Comparison of ENCODE assay signal across 7 cellular contexts in genomic region chr11:3642071-3642951, GRCh38. TPM values are rescaled to one million over a fixed set of nuclear protein-coding genes. Genes with fewer than 3 reads are reported as not detected.
DNase-seq lines count a peak whose midpoint lies in the region; ATAC-seq and TF ChIP-seq lines count a peak whose summit lies in the region.

No MANE protein-coding gene starts in this region.

- H3K36me3 Mint-ChIP-seq in activated CD8-positive, alpha-beta T cell treated with anti-CD3 and anti-CD28 coated beads for 36 hours (ENCODE audit: low read depth): no peaks in the 10 kb centered on the region

- ATAC-seq in activated CD8-positive, alpha-beta T cell treated with anti-CD3 and anti-CD28 coated beads for 36 hours: peak; percentile 89
- peak; percentile 96 for ATAC-seq in lower lobe of right lung

- peak overlapping the region; percentile 44 for H3K4me3 Mint-ChIP-seq in activated CD8-positive, alpha-beta T cell treated with anti-CD3 and anti-CD28 coated beads for 36 hours

- H3K4me1 ChIP-seq in lower lobe of right lung: peaks cover 19% of the 10 kb centered on the region

- H3K27me3 Mint-ChIP-seq in activated CD8-positive, alpha-beta T cell treated with anti-CD3 and anti-CD28 coated beads for 36 hours: peaks cover 43% of the 10 kb centered on the region

- H3K9me3 Mint-ChIP-seq in activated CD8-positive, alpha-beta T cell treated with anti-CD3 and anti-CD28 coated beads for 36 hours: no peaks in the 10 kb centered on the region

- TF ChIP-seq CTCF in GM20000 (IDR thresholded peaks at IDR 0.05; ENCODE audit: extremely low read depth, missing control alignments) (no peak), lower lobe of right lung (IDR thresholded peaks at IDR 0.05) (no peak)
- TF ChIP-seq CTCF in activated CD8-positive, alpha-beta T cell treated with anti-CD3 and anti-CD28 coated beads for 36 hours (IDR thresholded peaks at IDR 0.05): no peak

- H3K4me1 Mint-ChIP-seq in activated CD8-positive, alpha-beta T cell treated with anti-CD3 and anti-CD28 coated beads for 36 hours (ENCODE audit: low read depth): peaks cover 9% of the 10 kb centered on the region

- H3K27me3 ChIP-seq in lower lobe of right lung (ENCODE audit: low read depth): no peaks in the 10 kb centered on the region

- DNase-seq in GM20000 (ENCODE audit: low spot score): peak; percentile 70
- DNase-seq in NCI-H2227 (lab: John Stamatoyannopoulos, UW; ENCODE audit: unreplicated experiment): peak; percentile 94
- DNase-seq in activated CD8-positive, alpha-beta T cell treated with anti-CD3 and anti-CD28 coated beads for 36 hours: peak; percentile 52
- peak; percentile 66 for DNase-seq in effector CD4-positive, alpha-beta T cell
- DNase-seq in lower lobe of right lung: peak; percentile 88
- DNase-seq in stimulated activated CD4-positive, alpha-beta T cell treated with anti-CD3 and anti-CD28 coated beads, Interleukin-4, amount 100 ng/mL, for 48 hours (ENCODE audit: low read depth in 2 of 2): peak; percentile 24 to 63
- no peak for DNase-seq in SIG-M5 (lab: John Stamatoyannopoulos, UW)

- intact Hi-C loops in activated CD8-positive, alpha-beta T cell treated with anti-CD3 and anti-CD28 coated beads for 36 hours (cut with micrococcal nuclease): no loop called here
- intact Hi-C loops in lower lobe of right lung (cut with DNase I): no loop called here

- CTCF ChIA-PET in activated CD8-positive, alpha-beta T cell treated with anti-CD3 and anti-CD28 coated beads for 36 hours (lab: Charles Lee): no interaction called here

- H3K9me3 ChIP-seq in lower lobe of right lung: no peaks in the 10 kb centered on the region

- H3K4me3 ChIP-seq in lower lobe of right lung: peak overlapping the region; percentile 67

- peak overlapping the region; percentile 73 for H3K27ac ChIP-seq in lower lobe of right lung

- POLR2A ChIA-PET in activated CD8-positive, alpha-beta T cell treated with anti-CD3 and anti-CD28 coated beads for 36 hours (lab: Charles Lee): interaction anchor here (1.7 kb wide), 1 partner anchor 17 kb away, joined by 5 read pairs; no protein-coding TSS in a partner anchor

- H3K36me3 ChIP-seq in lower lobe of right lung: no peaks in the 10 kb centered on the region

- H3K27ac Mint-ChIP-seq in activated CD8-positive, alpha-beta T cell treated with anti-CD3 and anti-CD28 coated beads for 36 hours: no peak overlapping the region

RNA-seq across cellular contexts. Expression of gene ART5, which starts 0.5 kb away (rescaled TPM):
- total RNA-seq in activated CD8-positive, alpha-beta T cell treated with anti-CD3 and anti-CD28 coated beads for 36 hours: not detected
- total RNA-seq in lower lobe of right lung: 2.2 TPM

RNA-seq across cellular contexts. Expression of gene ART1, which starts 2.6 kb away (rescaled TPM):
- not detected for total RNA-seq in activated CD8-positive, alpha-beta T cell treated with anti-CD3 and anti-CD28 coated beads for 36 hours
- total RNA-seq in lower lobe of right lung: 1.0 TPM

RNA-seq across cellular contexts. Expression of gene CHRNA10, which starts 28.9 kb away (rescaled TPM):
- 1 to 10 TPM in 1 of 2 experiments, under 1 TPM in 1; 0.58 to 1.0 TPM for total RNA-seq in activated CD8-positive, alpha-beta T cell treated with anti-CD3 and anti-CD28 coated beads for 36 hours
- total RNA-seq in lower lobe of right lung: 1.7 TPM
